9 cellular contexts compared by ENCODE assay signal in the genomic region with DNA sequence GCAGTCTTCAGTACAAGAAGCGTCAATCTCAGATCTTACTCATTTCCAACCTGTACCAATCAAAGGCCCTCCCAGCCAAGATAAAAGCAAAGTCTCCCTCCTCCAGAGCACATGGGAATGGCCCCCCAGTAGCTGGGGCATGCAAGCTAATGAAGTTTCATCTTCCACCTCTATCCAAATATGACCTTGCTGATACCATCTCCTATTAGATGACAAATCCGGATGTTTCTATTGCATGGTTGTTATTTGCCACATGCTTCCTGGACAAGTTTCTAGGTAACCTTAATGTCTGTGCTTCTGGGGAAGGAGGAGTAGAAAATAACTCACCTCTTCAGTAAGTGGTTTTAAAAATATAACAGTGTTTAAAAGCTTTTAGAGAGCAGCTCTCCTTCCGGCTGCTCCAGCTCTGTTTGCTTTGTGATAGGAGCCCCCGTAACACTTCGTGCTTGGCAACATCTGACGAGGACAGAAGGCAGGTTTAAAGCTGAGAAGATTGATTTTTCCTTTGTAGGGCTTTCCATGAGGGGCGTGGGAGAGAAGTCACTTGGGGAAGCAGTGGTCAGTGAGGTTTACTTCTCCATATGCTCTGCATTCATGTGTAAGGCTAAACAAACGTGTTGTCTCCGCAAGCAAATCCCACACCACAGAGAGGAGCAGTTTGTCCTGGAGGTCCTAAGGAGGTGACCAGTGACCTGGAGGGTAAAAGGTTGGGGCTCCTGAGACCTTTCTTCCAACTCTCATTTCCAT. TPM values are rescaled to one million over a fixed set of nuclear protein-coding genes. Genes with fewer than 3 reads are reported as not detected.
DNase-seq lines count a peak whose midpoint lies in the region; ATAC-seq and TF ChIP-seq lines count a peak whose summit lies in the region.
"Had no signal": no experiment of that assay in that cellular context is flagged by ENCODE, and none has a peak within 500 bp of the region (broad histone marks: within the 10 kb centered on the region; RNA-seq: fewer than 3 reads in every experiment).

No MANE protein-coding gene starts in this region.

- H3K27me3 Mint-ChIP-seq in chondrocyte (ENCODE audit: low read depth) = no peaks in the 10 kb centered on the region
- H3K27me3 Mint-ChIP-seq in neural progenitor cell (ENCODE audit: insufficient read depth, low read depth) = peaks cover 13% of the 10 kb centered on the region

- H3K36me3 Mint-ChIP-seq in chondrocyte (ENCODE audit: low read depth) (no peaks in the 10 kb centered on the region), neural progenitor cell (no peaks in the 10 kb centered on the region)

- peak; percentile 73 for DNase-seq in CD1c-positive myeloid dendritic cell (ENCODE audit: extremely low spot score)
- peak; percentile 35 for DNase-seq in NCI-H1092 (lab: John Stamatoyannopoulos, UW)
- DNase-seq in chondrocyte (ENCODE audit: low spot score) = no peak
- DNase-seq in neural progenitor cell (ENCODE audit: low spot score) = no peak
- DNase-seq in NCI-H748 (lab: John Stamatoyannopoulos, UW; ENCODE audit: unreplicated experiment) = no peak
- DNase-seq: stimulated activated CD4-positive, alpha-beta T cell treated with anti-CD3 and anti-CD28 coated beads, Interleukin-4, amount 100 ng/mL, for 4 hours had no signal

- H3K9ac ChIP-seq in neural progenitor cell = no peak overlapping the region

- no peak overlapping the region for H3K4me3 ChIP-seq in neural progenitor cell

- H3K4me2 ChIP-seq in neural progenitor cell = no peak overlapping the region

- no peaks in the 10 kb centered on the region for H3K9me3 ChIP-seq in neural progenitor cell (ENCODE audit: low read depth)

- no peaks in the 10 kb centered on the region for H3K36me3 ChIP-seq in neural progenitor cell

- TF ChIP-seq CTCF in chondrocyte (IDR thresholded peaks at IDR 0.05) (no peak), neural progenitor cell (IDR thresholded peaks at IDR 0.05) (no peak)

- no peaks in the 10 kb centered on the region for H3K9me3 Mint-ChIP-seq in chondrocyte (ENCODE audit: low read depth)
- peaks cover 2% of the 10 kb centered on the region for H3K9me3 Mint-ChIP-seq in neural progenitor cell

- H3K27me3 ChIP-seq in neural progenitor cell = no peaks in the 10 kb centered on the region

- no peak overlapping the region for H3K27ac ChIP-seq in neural progenitor cell

- peaks cover 6% of the 10 kb centered on the region for H3F3A ChIP-seq in neural progenitor cell (ENCODE audit: low read depth)

- no peaks in the 10 kb centered on the region for H3K79me2 ChIP-seq in neural progenitor cell (ENCODE audit: low read depth)

- no peak overlapping the region for H3K4me3 Mint-ChIP-seq in chondrocyte (ENCODE audit: unreplicated experiment)
- H3K4me3 Mint-ChIP-seq in neural progenitor cell = no peak overlapping the region

- H3K4me1 Mint-ChIP-seq in chondrocyte (ENCODE audit: low read depth) = peaks cover 64% of the 10 kb centered on the region
- peaks cover 62% of the 10 kb centered on the region for H3K4me1 Mint-ChIP-seq in neural progenitor cell

- H3K27ac Mint-ChIP-seq in chondrocyte (ENCODE audit: unreplicated experiment) (peak overlapping the region; percentile 100), neural progenitor cell (peak overlapping the region; percentile 75)

- no peaks in the 10 kb centered on the region for H4K20me1 ChIP-seq in neural progenitor cell (ENCODE audit: low read depth)

- peaks cover 27% of the 10 kb centered on the region for H3K4me1 ChIP-seq in neural progenitor cell

- ATAC-seq in GM18517 (IDR thresholded peaks at IDR 0.05; ENCODE audit: unreplicated experiment) (no peak), GM18909 (IDR thresholded peaks at IDR 0.05; ENCODE audit: poor library complexity, unreplicated experiment) (no peak), GM18870 (IDR thresholded peaks at IDR 0.05; ENCODE audit: unreplicated experiment) (no peak)

- H2AFZ ChIP-seq in neural progenitor cell (replicated peaks) = no peak overlapping the region

RNA-seq across cellular contexts. Expression of a gene that starts 40.3 kb away (rescaled TPM):
- total RNA-seq in chondrocyte (18.3 to 24.8 TPM (median 21.6 TPM) in 3 replicates), neural progenitor cell (ENCODE audit: low replicate concordance) (15.1 and 21.0 TPM in 2 replicates)

Comparison
In these comparisons a context has a peak if more than half of its experiments do, and no peak if none do; other contexts are left out.
1. DNase-seq: peak in CD1c-positive myeloid dendritic cell (single experiment) and NCI-H1092 (single experiment); none in chondrocyte (single experiment), neural progenitor cell (single experiment) and NCI-H748 (single experiment).